Comparison of ENCODE assay signal across 8 cellular contexts in genomic region chr20:53738039-53738944, GRCh38.
A peak's percentile ranks its signal among the peaks of the same experiment; 100 is the strongest.
DNase-seq lines count a peak whose midpoint lies in the region; ATAC-seq and FAIRE-seq lines count a peak whose summit lies in the region.

No MANE protein-coding gene starts in this region.

- H3K4me1 Mint-ChIP-seq in IgD-negative memory B cell, result peaks cover 46 to 63% (median 63%) of the 10 kb centered on the region in 3 donors

- H3K27me3 Mint-ChIP-seq in IgD-negative memory B cell, result peaks cover 1% of the 10 kb centered on the region

- H3K9ac ChIP-seq in BLaER1, result peak overlapping the region; percentile 80
- H3K9ac ChIP-seq in rectal smooth muscle tissue (ENCODE audit: low read length), result no peak overlapping the region

- no peaks in the 10 kb centered on the region for H3K36me3 ChIP-seq in BLaER1
- H3K36me3 ChIP-seq in rectal smooth muscle tissue (ENCODE audit: control insufficient read depth, insufficient read depth, low read length), result no peaks in the 10 kb centered on the region

- no peaks in the 10 kb centered on the region for H4K20me1 ChIP-seq in BLaER1

- peak; percentile 68 for FAIRE-seq in TTC549 (lab: Jason Lieb, UNC)

- DNase-seq in cardiac septum (ENCODE audit: low spot score), result peak; percentile 77
- no peak for DNase-seq in stimulated activated CD4-positive, alpha-beta T cell treated with anti-CD3 and anti-CD28 coated beads, Interleukin-2, amount 100 ng/mL, for 24 hours
- DNase-seq in central memory CD4-positive, alpha-beta T cell, result no peak

- peak overlapping the region; percentile 87 for H3K4me2 ChIP-seq in BLaER1

- no peaks in the 10 kb centered on the region for H3K9me3 Mint-ChIP-seq in IgD-negative memory B cell

- H3K27ac ChIP-seq in BLaER1 (peak overlapping the region; percentile 88), rectal smooth muscle tissue (ENCODE audit: low read depth, low read length) (peak overlapping the region; percentile 12)

- ATAC-seq in HG02623 (IDR thresholded peaks at IDR 0.05; ENCODE audit: unreplicated experiment), result no peak

- H3K4me1 ChIP-seq in BLaER1 (peaks cover 85% of the 10 kb centered on the region), rectal smooth muscle tissue (ENCODE audit: control insufficient read depth, insufficient read depth, low read length) (no peaks in the 10 kb centered on the region)

- no peaks in the 10 kb centered on the region for H3K36me3 Mint-ChIP-seq in IgD-negative memory B cell

- peak overlapping the region; percentile 47 to 94 (median 83) for H3K4me3 Mint-ChIP-seq in IgD-negative memory B cell

- peaks cover 7% of the 10 kb centered on the region; the same call in 1 of the 2 replicates for H3K9me3 ChIP-seq in BLaER1

- H3K27me3 ChIP-seq in BLaER1 (no peaks in the 10 kb centered on the region), rectal smooth muscle tissue (ENCODE audit: control insufficient read depth, insufficient read depth, low read length) (no peaks in the 10 kb centered on the region)

- H3K4me3 ChIP-seq in BLaER1, result peak overlapping the region; percentile 56; the same call in 1 of the 2 replicates
- H3K4me3 ChIP-seq in rectal smooth muscle tissue (ENCODE audit: low read length), result no peak overlapping the region

- intact Hi-C loops in cardiac septum (cut with DNase I), result loop anchor here (5.0 kb wide), 1 partner anchor 156 kb away; no protein-coding TSS in a partner anchor

- H3K27ac Mint-ChIP-seq in IgD-negative memory B cell, result peak overlapping the region; percentile 81 to 96 (median 95)
